ENCODE assay signal across 11 cellular contexts in genomic region chr11:12143461-12144258, GRCh38. TPM values are rescaled to one million over a fixed set of nuclear protein-coding genes. Genes with fewer than 3 reads are reported as not detected.
DNase-seq lines count a peak whose midpoint lies in the region; ATAC-seq and TF ChIP-seq lines count a peak whose summit lies in the region.
"Had no signal": no experiment of that assay in that cellular context is flagged by ENCODE, and none has a peak within 500 bp of the region (broad histone marks: within the 10 kb centered on the region; RNA-seq: fewer than 3 reads in every experiment).

No MANE protein-coding gene starts in this region.

- in situ Hi-C loops in Panc1 (cut with HindIII; ENCODE audit: low pct_unique_long_range_greater_than_20kb, low sequenced_read_pairs): no loop called here

- no peaks in the 10 kb centered on the region for H3K36me3 Mint-ChIP-seq in nephron (ENCODE audit: low read depth)

- H3K36me3 ChIP-seq in BLaER1: no peaks in the 10 kb centered on the region
- H3K36me3 ChIP-seq in Panc1 (ENCODE audit: control insufficient read depth, insufficient read depth, low read length): no peaks in the 10 kb centered on the region

- peaks cover 6% of the 10 kb centered on the region for H3K27me3 Mint-ChIP-seq in nephron (ENCODE audit: low read depth)

- CTCF ChIA-PET in Panc1 (lab: Charles Lee): no interaction called here

- no peaks in the 10 kb centered on the region for H4K20me1 ChIP-seq in BLaER1

- no peak overlapping the region for H3K9ac ChIP-seq in BLaER1

- H3K4me1 ChIP-seq in BLaER1: peaks cover 55% of the 10 kb centered on the region
- peaks cover 25% of the 10 kb centered on the region for H3K4me1 ChIP-seq in Panc1 (ENCODE audit: control insufficient read depth, insufficient read depth, low read length)

- no peaks in the 10 kb centered on the region for H3K9me3 ChIP-seq in BLaER1
- no peaks in the 10 kb centered on the region for H3K9me3 ChIP-seq in Panc1 (ENCODE audit: control insufficient read depth, insufficient read depth, low read depth, low read length)

- no peaks in the 10 kb centered on the region for H3K9me3 Mint-ChIP-seq in nephron

- H3K27me3 ChIP-seq in BLaER1 (no peaks in the 10 kb centered on the region), Panc1 (ENCODE audit: control insufficient read depth, insufficient read depth, low read length) (no peaks in the 10 kb centered on the region)

- TF ChIP-seq CTCF in Panc1 (IDR thresholded peaks at IDR 0.05) (no peak), nephron (IDR thresholded peaks at IDR 0.05; ENCODE audit: unreplicated experiment in 3 of 3) (no peak)

- TSS peak; percentile 2 for BruUV-seq in Panc1 (replicated peaks; lab: Mats Ljungman, UMichigan)

- DNase-seq in Panc1 (ENCODE audit: low read depth, low spot score) (no peak), epithelial cell of prostate (ENCODE audit: low read depth, low spot score) (no peak), DMS53 (lab: John Stamatoyannopoulos, UW) (no peak), D341Med (ENCODE audit: low spot score) (no peak), DMS 273 treated with DMSO at 0.1 percent for 48 hours (lab: John Stamatoyannopoulos, UW) (no peak)
- DNase-seq: cortex of kidney, NCI-H1694 treated with DMSO at 0.1 percent for 48 hours had no signal

- H3K4me2 ChIP-seq in BLaER1: peak overlapping the region; percentile 62

- ATAC-seq in Panc1: no peak
- ATAC-seq in GM19023 (IDR thresholded peaks at IDR 0.05; ENCODE audit: unreplicated experiment): no peak
- ATAC-seq: activated CD4-positive, CD25-positive, alpha-beta regulatory T cell treated with anti-CD3 and anti-CD28 coated beads, Interleukin-2, amount 50 U/mL, for 24 hours had no signal

- H3K4me3 ChIP-seq in BLaER1 (no peak overlapping the region), Panc1 (ENCODE audit: low read depth in 2 of 2, low read length in 2 of 2) (no peak overlapping the region)

- H3K27ac ChIP-seq in BLaER1: peak overlapping the region; percentile 57
- H3K27ac ChIP-seq in Panc1 (ENCODE audit: low read length): peak overlapping the region; percentile 35
- H3K27ac ChIP-seq in epithelial cell of prostate: peak overlapping the region; percentile 72

- H3K27ac Mint-ChIP-seq in nephron: peak overlapping the region in 2 of 3 experiments; percentile 50 to 75

- intact Hi-C loops in Panc1 (cut with micrococcal nuclease; ENCODE audit: unreplicated experiment): no loop called here

- no peak overlapping the region for H3K4me3 Mint-ChIP-seq in nephron

- POLR2A ChIA-PET in Panc1 (lab: Charles Lee): no interaction called here

- H3K4me1 Mint-ChIP-seq in nephron: peaks cover 31% of the 10 kb centered on the region

RNA-seq across cellular contexts. Expression of gene MICAL2, which starts 33.3 kb away (rescaled TPM):
- 199 TPM for total RNA-seq in Panc1 (2021; ENCODE audit: unreplicated experiment)
- 183 TPM for polyA plus RNA-seq in Panc1 (2012; ENCODE audit: insufficient read length)
